Comparison of ENCODE assay signal across 28 cellular contexts in the genomic region with DNA sequence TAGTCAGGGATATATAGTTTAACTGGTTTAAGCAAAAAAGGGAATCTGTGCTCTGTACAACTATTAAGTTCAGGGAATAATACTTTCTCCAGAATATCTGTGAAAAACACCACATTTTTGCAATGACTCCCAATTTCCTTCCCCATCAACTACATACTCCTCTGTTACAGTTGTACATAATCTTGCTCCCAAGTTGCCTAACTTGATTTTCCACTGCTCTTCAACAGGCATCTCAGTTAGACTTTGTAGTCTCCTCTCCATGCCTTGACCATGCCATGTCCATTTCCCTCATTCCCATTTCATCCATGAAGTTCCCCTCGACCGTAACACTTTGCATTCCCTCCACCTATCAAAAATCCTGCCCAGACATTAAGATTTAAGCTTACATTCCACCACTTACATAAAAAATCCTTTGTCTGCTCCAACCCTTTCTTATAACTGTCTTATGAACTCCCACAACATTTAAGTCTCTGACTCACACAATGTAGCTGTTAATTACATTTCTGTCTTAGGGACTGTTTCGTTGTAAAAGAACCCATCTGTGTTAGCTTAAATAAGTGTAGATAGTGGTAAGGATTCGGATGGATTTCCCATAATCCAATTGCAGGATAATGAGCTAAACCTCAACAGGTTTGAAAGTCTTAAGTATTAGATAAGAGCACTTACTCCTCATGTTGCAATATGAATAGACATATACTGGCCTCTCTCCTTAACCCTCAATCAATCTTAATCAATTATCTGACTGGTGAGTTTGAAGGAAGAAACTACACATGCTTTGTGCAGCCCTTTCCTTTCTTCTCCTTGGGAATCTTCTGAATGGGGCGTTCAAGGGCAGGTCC.
DNase-seq lines count a peak whose midpoint lies in the region; ATAC-seq and TF ChIP-seq lines count a peak whose summit lies in the region.
"Had no signal": no experiment of that assay in that cellular context is flagged by ENCODE, and none has a peak within 500 bp of the region (broad histone marks: within the 10 kb centered on the region; RNA-seq: fewer than 3 reads in every experiment).

No MANE protein-coding gene starts in this region.

- H3K4ac ChIP-seq in mesenchymal stem cell (ENCODE audit: low read depth in 1 of 2, low read length in 2 of 2) = no peak overlapping the region

- CTCF ChIA-PET in SK-N-SH (lab: Yijun Ruan, JAX) = no interaction called here
- CTCF ChIA-PET in OCI-LY7 (lab: Charles Lee; ENCODE audit: unreplicated experiment) = no interaction called here

- H3K36me3 ChIP-seq in SK-N-SH (replicated peaks in 1 of 2; ENCODE audit: control insufficient read depth in 1 of 2, insufficient read depth in 2 of 2, low read length in 1 of 2) = no peaks in the 10 kb centered on the region
- H3K36me3 ChIP-seq in mesenchymal stem cell (ENCODE audit: control insufficient read depth in 1 of 2, insufficient read depth in 2 of 2, low read depth in 1 of 2, low read length in 2 of 2) = no peaks in the 10 kb centered on the region
- H3K36me3 ChIP-seq in vagina = no peaks in the 10 kb centered on the region
- H3K36me3 ChIP-seq in OCI-LY7 (ENCODE audit: insufficient read depth, low read length) = no peaks in the 10 kb centered on the region
- H3K36me3 ChIP-seq in GM23338 (ENCODE audit: insufficient read depth) = no peaks in the 10 kb centered on the region
- no peaks in the 10 kb centered on the region for H3K36me3 ChIP-seq in colonic mucosa
- H3K36me3 ChIP-seq: breast epithelium, right lobe of liver had no signal

- intact Hi-C loops in vagina (cut with DNase I) = no loop called here
- intact Hi-C loops in OCI-LY7 (cut with micrococcal nuclease; ENCODE audit: unreplicated experiment) = no loop called here
- intact Hi-C loops in colonic mucosa (cut with DNase I) = no loop called here

- H2BK15ac ChIP-seq in mesenchymal stem cell (ENCODE audit: low read depth, poor library complexity, severe bottlenecking) = no peak overlapping the region

- H4K91ac ChIP-seq in mesenchymal stem cell (ENCODE audit: low read length) = no peak overlapping the region

- no peak for TF ChIP-seq POLR2A in vagina (IDR thresholded peaks at IDR 0.05)

- no peak overlapping the region for H2BK5ac ChIP-seq in mesenchymal stem cell (ENCODE audit: low read depth, low read length, poor library complexity, severe bottlenecking)

- H3K27ac ChIP-seq in SK-N-SH (ENCODE audit: low read depth in 2 of 2, low read length in 1 of 2) = no peak overlapping the region
- H3K27ac ChIP-seq in mesenchymal stem cell (ENCODE audit: low read length, poor library complexity, severe bottlenecking) = no peak overlapping the region
- no peak overlapping the region for H3K27ac ChIP-seq in vagina
- H3K27ac ChIP-seq in OCI-LY7 (ENCODE audit: low read depth, low read length, poor library complexity, severe bottlenecking) = no peak overlapping the region
- H3K27ac ChIP-seq in GM23338 (ENCODE audit: low read depth) = no peak overlapping the region
- no peak overlapping the region for H3K27ac ChIP-seq in colonic mucosa
- H3K27ac ChIP-seq: breast epithelium, parathyroid adenoma, right lobe of liver had no signal

- POLR2A ChIA-PET in SK-N-SH (lab: Yijun Ruan, JAX) = no interaction called here
- POLR2A ChIA-PET in OCI-LY7 (lab: Charles Lee) = no interaction called here

- DNase-seq in SK-N-SH (no peak), SK-N-DZ (ENCODE audit: low spot score) (peak; percentile 61), mesenchymal stem cell (no peak), vagina (ENCODE audit: extremely low spot score in 2 of 2) (no peak), OCI-LY7 (ENCODE audit: low spot score) (no peak), GM23338 (ENCODE audit: low spot score) (no peak), colonic mucosa (no peak)
- DNase-seq: activated CD4-positive, alpha-beta T cell treated with anti-CD3 and anti-CD28 coated beads, Interleukin-2, amount 50 U/mL, for 48 hours; activated CD8-positive, alpha-beta memory T cell treated with anti-CD3 and anti-CD28 coated beads, Interleukin-2, amount 50 U/mL, for 4 hours; activated naive CD4-positive, alpha-beta T cell treated with anti-CD3 and anti-CD28 coated beads, Interleukin-2, amount 50 U/mL, for 16 hours; amygdala; CD4-positive, alpha-beta memory T cell; DMS 273 treated with DMSO at 0.1 percent for 48 hours; H7; KBM-7; MG63; mucosa of descending colon; NCI-H1417 treated with DMSO at 0.1 percent for 48 hours; NCI-H2081; NCI-H446 treated with DMSO at 0.1 percent for 48 hours; right lobe of liver; SHP77; stimulated activated naive B cell treated with anti-CD40 and anti-IgM and Interleukin-4, amounts not matched to agents 10 μg/mL and 1 μg/mL and 100 μg/mL, for 72 hours; SW 1271; T1000 had no signal

- peaks cover 17% of the 10 kb centered on the region for H3K4me1 Mint-ChIP-seq in GM23338
- H3K4me1 Mint-ChIP-seq: CD4-positive, alpha-beta memory T cell; stimulated activated naive B cell treated with anti-CD40 and anti-IgM and Interleukin-4, amounts not matched to agents 10 μg/mL and 1 μg/mL and 100 μg/mL, for 72 hours had no signal

- H3K9me3 Mint-ChIP-seq in GM23338 = peaks cover 2% of the 10 kb centered on the region; the same call in 2 of the 3 replicates
- H3K9me3 Mint-ChIP-seq: CD4-positive, alpha-beta memory T cell; stimulated activated naive B cell treated with anti-CD40 and anti-IgM and Interleukin-4, amounts not matched to agents 10 μg/mL and 1 μg/mL and 100 μg/mL, for 72 hours had no signal

- no peak for ATAC-seq in SK-N-SH treated with all-trans-retinoic acid at 6 μM for 48 hours
- ATAC-seq in GM23338 = no peak
- ATAC-seq: mucosa of descending colon; right lobe of liver; stimulated activated naive B cell treated with anti-CD40 and anti-IgM and Interleukin-4, amounts not matched to agents 10 μg/mL and 1 μg/mL and 100 μg/mL, for 72 hours had no signal

- no peak overlapping the region for H3K4me3 Mint-ChIP-seq in GM23338
- H3K4me3 Mint-ChIP-seq: CD4-positive, alpha-beta memory T cell; stimulated activated naive B cell treated with anti-CD40 and anti-IgM and Interleukin-4, amounts not matched to agents 10 μg/mL and 1 μg/mL and 100 μg/mL, for 72 hours had no signal

- no peak overlapping the region for H2BK120ac ChIP-seq in mesenchymal stem cell (ENCODE audit: low read depth, low read length)

- H3F3A ChIP-seq in SK-N-SH (replicated peaks; ENCODE audit: insufficient read depth) = no peaks in the 10 kb centered on the region
- H3F3A ChIP-seq in GM23338 (replicated peaks; ENCODE audit: low read depth) = no peaks in the 10 kb centered on the region

- H3K27me3 Mint-ChIP-seq in GM23338 (ENCODE audit: insufficient read depth, low read depth, poor library complexity) = no peaks in the 10 kb centered on the region
- H3K27me3 Mint-ChIP-seq: CD4-positive, alpha-beta memory T cell; stimulated activated naive B cell treated with anti-CD40 and anti-IgM and Interleukin-4, amounts not matched to agents 10 μg/mL and 1 μg/mL and 100 μg/mL, for 72 hours had no signal

- H3K27ac Mint-ChIP-seq in GM23338 = no peak overlapping the region
- H3K27ac Mint-ChIP-seq: stimulated activated naive B cell treated with anti-CD40 and anti-IgM and Interleukin-4, amounts not matched to agents 10 μg/mL and 1 μg/mL and 100 μg/mL, for 72 hours had no signal

- TF ChIP-seq EP300 in SK-N-SH (IDR thresholded peaks at IDR 0.05; ENCODE audit: borderline replicate concordance in 1 of 2, low read depth in 1 of 2, low read length in 1 of 2) = no peak

- H3K4me2 ChIP-seq in SK-N-SH (no peak overlapping the region), mesenchymal stem cell (ENCODE audit: low read length, poor library complexity, severe bottlenecking) (no peak overlapping the region), OCI-LY7 (ENCODE audit: low read length) (no peak overlapping the region), GM23338 (no peak overlapping the region)

- H3K4me1 ChIP-seq in SK-N-SH (ENCODE audit: control insufficient read depth in 1 of 2, insufficient read depth in 2 of 2, low read depth in 1 of 2, low read length in 1 of 2) (no peaks in the 10 kb centered on the region), mesenchymal stem cell (ENCODE audit: control insufficient read depth, insufficient read depth, low read depth, low read length) (peaks cover 2% of the 10 kb centered on the region), vagina (no peaks in the 10 kb centered on the region), OCI-LY7 (ENCODE audit: insufficient read depth, low read length, poor library complexity, severe bottlenecking) (no peaks in the 10 kb centered on the region), GM23338 (ENCODE audit: insufficient read depth) (peaks cover 18% of the 10 kb centered on the region; the same call in 1 of the 2 replicates), colonic mucosa (no peaks in the 10 kb centered on the region)
- H3K4me1 ChIP-seq: breast epithelium, right lobe of liver had no signal

- H3K79me2 ChIP-seq in SK-N-SH (ENCODE audit: insufficient read depth) (no peaks in the 10 kb centered on the region), OCI-LY7 (ENCODE audit: insufficient read depth, low read depth, low read length) (no peaks in the 10 kb centered on the region), GM23338 (replicated peaks; ENCODE audit: insufficient read depth) (no peaks in the 10 kb centered on the region)
- H3K79me2 ChIP-seq: parathyroid adenoma had no signal

- H3K4me3 ChIP-seq in SK-N-SH (ENCODE audit: low read depth in 2 of 2, low read length in 1 of 2) (no peak overlapping the region), mesenchymal stem cell (ENCODE audit: insufficient read depth in 1 of 2, low read depth in 1 of 2, low read length in 2 of 2) (no peak overlapping the region), vagina (no peak overlapping the region), OCI-LY7 (ENCODE audit: low read depth, low read length, poor library complexity, severe bottlenecking) (no peak overlapping the region), GM23338 (no peak overlapping the region), colonic mucosa (no peak overlapping the region)
- H3K4me3 ChIP-seq: breast epithelium, MG63, mucosa of descending colon, right lobe of liver had no signal

- WGBS in SK-N-SH (ENCODE audit: low lambda C conversion rate) = 44% methylated on average over 5 of the region's 5 CpGs
- 95% methylated on average over 3 of the region's 5 CpGs for WGBS in mesenchymal stem cell

- peaks cover 10% of the 10 kb centered on the region for H3K36me3 Mint-ChIP-seq in GM23338 (ENCODE audit: low read depth)
- H3K36me3 Mint-ChIP-seq: CD4-positive, alpha-beta memory T cell had no signal

- H3K9ac ChIP-seq in SK-N-SH (no peak overlapping the region), mesenchymal stem cell (ENCODE audit: low read length) (no peak overlapping the region), colonic mucosa (ENCODE audit: low read depth in 2 of 2, low read length in 2 of 2) (no peak overlapping the region)
- H3K9ac ChIP-seq: parathyroid adenoma had no signal

- TF ChIP-seq CTCF in SK-N-SH (IDR thresholded peaks at IDR 0.05) (no peak), vagina (IDR thresholded peaks at IDR 0.05) (no peak), OCI-LY7 (conservative IDR thresholded peaks at IDR 0.05; ENCODE audit: low read length) (no peak), GM23338 (conservative IDR thresholded peaks at IDR 0.05; ENCODE audit: low read depth in 2 of 2) (no peak), colonic mucosa (IDR thresholded peaks at IDR 0.05) (no peak)

- H3K9me3 ChIP-seq in SK-N-SH = no peaks in the 10 kb centered on the region
- H3K9me3 ChIP-seq in mesenchymal stem cell (ENCODE audit: control insufficient read depth, low read length) = no peaks in the 10 kb centered on the region
- no peaks in the 10 kb centered on the region for H3K9me3 ChIP-seq in vagina
- no peaks in the 10 kb centered on the region for H3K9me3 ChIP-seq in OCI-LY7 (ENCODE audit: low read length)
- H3K9me3 ChIP-seq in colonic mucosa = no peaks in the 10 kb centered on the region
- H3K9me3 ChIP-seq: breast epithelium, MG63, mucosa of descending colon, right lobe of liver had no signal

- BruUV-seq in OCI-LY7 (replicated peaks; lab: Mats Ljungman, UMichigan) = no TSS peak

- H3K27me3 ChIP-seq in SK-N-SH (ENCODE audit: insufficient read depth) (no peaks in the 10 kb centered on the region), mesenchymal stem cell (ENCODE audit: control insufficient read depth in 1 of 2, insufficient read depth in 1 of 2, low read length in 2 of 2) (no peaks in the 10 kb centered on the region), vagina (no peaks in the 10 kb centered on the region), GM23338 (ENCODE audit: insufficient read depth) (no peaks in the 10 kb centered on the region), colonic mucosa (no peaks in the 10 kb centered on the region)
- H3K27me3 ChIP-seq: breast epithelium, MG63, right lobe of liver had no signal

- H2AFZ ChIP-seq in SK-N-SH (ENCODE audit: low read depth) = no peak overlapping the region
- no peak overlapping the region for H2AFZ ChIP-seq in mesenchymal stem cell (ENCODE audit: low read depth, low read length)
- H2AFZ ChIP-seq in OCI-LY7 (ENCODE audit: low read length) = no peak overlapping the region
- no peak overlapping the region for H2AFZ ChIP-seq in GM23338
- H2AFZ ChIP-seq: parathyroid adenoma had no signal

- no peak overlapping the region for H3K18ac ChIP-seq in mesenchymal stem cell (ENCODE audit: low read depth in 1 of 2, low read length in 2 of 2)

- H3K9me2 ChIP-seq in SK-N-SH (no peaks in the 10 kb centered on the region), OCI-LY7 (ENCODE audit: insufficient read depth, low read length) (no peaks in the 10 kb centered on the region), GM23338 (ENCODE audit: insufficient read depth) (peaks cover 15% of the 10 kb centered on the region; the same call in 1 of the 2 replicates)

- H3K79me1 ChIP-seq in mesenchymal stem cell (replicated peaks; ENCODE audit: low read length, poor library complexity, severe bottlenecking) = no peaks in the 10 kb centered on the region

- no peak for TF ChIP-seq RAD21 in SK-N-SH (IDR thresholded peaks at IDR 0.05; ENCODE audit: low read length)

- no peaks in the 10 kb centered on the region for H4K20me1 ChIP-seq in SK-N-SH (ENCODE audit: insufficient read depth)
- H4K20me1 ChIP-seq in OCI-LY7 (ENCODE audit: insufficient read depth, low read length) = no peaks in the 10 kb centered on the region
- H4K20me1 ChIP-seq in GM23338 (replicated peaks; ENCODE audit: insufficient read depth) = no peaks in the 10 kb centered on the region

- peak overlapping the region; percentile 57 for H2AK5ac ChIP-seq in mesenchymal stem cell (ENCODE audit: low read length, severe bottlenecking)

- H3K23ac ChIP-seq in mesenchymal stem cell (ENCODE audit: low read length in 2 of 2) = no peak overlapping the region

- no peak overlapping the region for H4K8ac ChIP-seq in mesenchymal stem cell (ENCODE audit: low read length)

- no peak overlapping the region for H3K14ac ChIP-seq in mesenchymal stem cell (ENCODE audit: low read length in 2 of 2)

- no peak overlapping the region for H2BK12ac ChIP-seq in mesenchymal stem cell (ENCODE audit: low read length in 2 of 2)
